In the genomic region with DNA sequence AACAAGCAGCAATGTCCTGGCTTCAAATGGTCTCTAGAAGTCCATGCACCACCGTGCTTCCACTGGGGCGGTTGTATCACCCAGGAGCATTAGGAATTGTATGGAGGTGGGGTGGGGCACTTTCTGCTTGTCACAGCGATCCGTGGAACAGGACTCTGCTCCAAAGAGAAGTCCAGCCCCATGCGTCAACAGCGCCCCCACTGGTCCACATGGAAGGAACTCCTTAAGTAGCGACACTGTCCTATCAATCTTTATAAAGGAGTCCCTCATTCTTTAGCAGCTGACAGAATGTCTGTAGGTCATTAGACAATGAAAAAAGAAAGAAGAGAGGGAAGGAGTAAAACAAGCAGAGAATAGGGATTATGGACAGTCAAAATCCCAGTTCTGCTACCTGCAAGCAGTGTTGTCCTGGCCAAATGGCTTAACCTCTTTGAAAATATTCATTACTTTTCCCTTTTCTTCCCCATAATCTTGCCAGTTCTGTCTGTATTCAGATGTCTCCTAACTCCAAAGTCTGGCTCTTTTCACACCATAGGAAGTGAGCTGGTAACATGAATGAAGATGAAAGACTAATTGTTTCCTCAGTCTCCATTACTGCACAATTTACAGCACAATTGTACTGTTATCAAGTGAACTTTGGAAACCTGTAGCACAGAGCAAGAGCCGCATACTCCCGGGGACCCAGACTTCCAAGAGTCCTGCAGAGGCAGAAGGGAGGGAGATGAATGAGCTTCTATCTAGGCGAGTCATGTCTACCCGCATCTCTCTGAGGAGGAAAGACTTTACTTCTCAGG, we compare ENCODE assay signal across 9 cellular contexts. TPM values are rescaled to one million over a fixed set of nuclear protein-coding genes. Genes with fewer than 3 reads are reported as not detected.
DNase-seq lines count a peak whose midpoint lies in the region; ATAC-seq and TF ChIP-seq lines count a peak whose summit lies in the region.
"Had no signal": no experiment of that assay in that cellular context is flagged by ENCODE, and none has a peak within 500 bp of the region (broad histone marks: within the 10 kb centered on the region; RNA-seq: fewer than 3 reads in every experiment).

No MANE protein-coding gene starts in this region.

- H2BK15ac ChIP-seq in mesendoderm (replicated peaks; ENCODE audit: low read depth): no peak overlapping the region

- DNase-seq in EH (ENCODE audit: low read depth) (peak; percentile 61), NCI-H526 (lab: John Stamatoyannopoulos, UW) (peak; percentile 68 to 89), chondrocyte (ENCODE audit: low spot score) (no peak), mesendoderm (peak; percentile 90), AG20443 (ENCODE audit: low spot score) (no peak), CD1c-positive myeloid dendritic cell (ENCODE audit: extremely low spot score) (no peak), COR-L47 (lab: John Stamatoyannopoulos, UW) (no peak)

- H3K23ac ChIP-seq in mesendoderm (ENCODE audit: low read length): no peak overlapping the region

- no peaks in the 10 kb centered on the region for H3K27me3 Mint-ChIP-seq in chondrocyte (ENCODE audit: low read depth)

- no peak overlapping the region for H3K9ac ChIP-seq in mesendoderm (ENCODE audit: low read length)

- no peak overlapping the region for H2BK5ac ChIP-seq in mesendoderm (ENCODE audit: low read length)

- peaks cover 8% of the 10 kb centered on the region for H3K4me1 ChIP-seq in mesendoderm (ENCODE audit: control insufficient read depth, low read depth, low read length)

- peaks cover 4% of the 10 kb centered on the region for H3K9me3 Mint-ChIP-seq in chondrocyte (ENCODE audit: low read depth)

- peaks cover 87% of the 10 kb centered on the region for H3K79me2 ChIP-seq in mesendoderm (ENCODE audit: control insufficient read depth, insufficient read depth, low read length)

- H3K27ac Mint-ChIP-seq in chondrocyte (ENCODE audit: unreplicated experiment): peak overlapping the region; percentile 65

- peak overlapping the region; percentile 22 for H3K27ac ChIP-seq in mesendoderm (ENCODE audit: low read depth, low read length)
- H3K27ac ChIP-seq: ovary had no signal

- H2BK120ac ChIP-seq in mesendoderm (ENCODE audit: low read depth, low read length): no peak overlapping the region

- H3K4me3 ChIP-seq in mesendoderm (ENCODE audit: low read length): no peak overlapping the region
- H3K4me3 ChIP-seq: ovary had no signal

- peak; percentile 73 for TF ChIP-seq CTCF in chondrocyte (IDR thresholded peaks at IDR 0.05)

- H2AK5ac ChIP-seq in mesendoderm (ENCODE audit: low read length): no peak overlapping the region

- H3K79me1 ChIP-seq in mesendoderm (ENCODE audit: low read length): peaks cover 19% of the 10 kb centered on the region

- no peak overlapping the region for H4K5ac ChIP-seq in mesendoderm (ENCODE audit: low read length)

- H3K36me3 Mint-ChIP-seq in chondrocyte (ENCODE audit: low read depth): peaks cover 4% of the 10 kb centered on the region

- H4K8ac ChIP-seq in mesendoderm (ENCODE audit: low read depth, low read length): no peak overlapping the region

- H3K27me3 ChIP-seq in mesendoderm (ENCODE audit: insufficient read depth, low read length, poor library complexity): no peaks in the 10 kb centered on the region
- H3K27me3 ChIP-seq: ovary had no signal

- ATAC-seq in HG03520 (IDR thresholded peaks at IDR 0.05; ENCODE audit: unreplicated experiment): no peak

- WGBS in mesendoderm (ENCODE audit: extremely low coverage, insufficient coverage, low lambda C conversion rate): no CpG with 5 or more reads among the region's 11 CpGs

- no peaks in the 10 kb centered on the region for H3K36me3 ChIP-seq in mesendoderm (ENCODE audit: control insufficient read depth, insufficient read depth, low read length)
- H3K36me3 ChIP-seq: ovary had no signal

- peaks cover 89% of the 10 kb centered on the region for H3K4me1 Mint-ChIP-seq in chondrocyte (ENCODE audit: low read depth)

- no peak overlapping the region for H3K4me3 Mint-ChIP-seq in chondrocyte (ENCODE audit: unreplicated experiment)

- H3K4me2 ChIP-seq in mesendoderm (ENCODE audit: low read length): no peak overlapping the region

- no peak overlapping the region for H3K4ac ChIP-seq in mesendoderm (ENCODE audit: low read depth, low read length)

- no peak overlapping the region for H3K18ac ChIP-seq in mesendoderm (ENCODE audit: low read length)

- no peak overlapping the region for H3K56ac ChIP-seq in mesendoderm (ENCODE audit: low read length)

RNA-seq across cellular contexts. Expression of a gene that starts 9.9 kb away (rescaled TPM):
- total RNA-seq in chondrocyte: 65.7 to 88.2 TPM (median 86.8 TPM) in 3 replicates
- polyA plus RNA-seq in mesendoderm (2013, experiment 1 of 2): 33.0 TPM
- 35.1 TPM for polyA plus RNA-seq in mesendoderm (2013, experiment 2 of 2)

RNA-seq across cellular contexts. Expression of a gene that starts 42.0 kb away (rescaled TPM):
- total RNA-seq in chondrocyte: 98.0 to 153 TPM (median 106 TPM) in 3 replicates
- polyA plus RNA-seq in mesendoderm (2013, experiment 1 of 2): 641 TPM
- 604 TPM for polyA plus RNA-seq in mesendoderm (2013, experiment 2 of 2)

Comparison
In these comparisons a context has a peak if more than half of its experiments do, and no peak if none do; other contexts are left out.
1. DNase-seq: peak in EH (single experiment), NCI-H526 (2 of 2) and mesendoderm (single experiment); none in chondrocyte (single experiment), AG20443 (single experiment), CD1c-positive myeloid dendritic cell (single experiment) and COR-L47 (single experiment).